9 cellular contexts compared by ENCODE assay signal in the genomic region with DNA sequence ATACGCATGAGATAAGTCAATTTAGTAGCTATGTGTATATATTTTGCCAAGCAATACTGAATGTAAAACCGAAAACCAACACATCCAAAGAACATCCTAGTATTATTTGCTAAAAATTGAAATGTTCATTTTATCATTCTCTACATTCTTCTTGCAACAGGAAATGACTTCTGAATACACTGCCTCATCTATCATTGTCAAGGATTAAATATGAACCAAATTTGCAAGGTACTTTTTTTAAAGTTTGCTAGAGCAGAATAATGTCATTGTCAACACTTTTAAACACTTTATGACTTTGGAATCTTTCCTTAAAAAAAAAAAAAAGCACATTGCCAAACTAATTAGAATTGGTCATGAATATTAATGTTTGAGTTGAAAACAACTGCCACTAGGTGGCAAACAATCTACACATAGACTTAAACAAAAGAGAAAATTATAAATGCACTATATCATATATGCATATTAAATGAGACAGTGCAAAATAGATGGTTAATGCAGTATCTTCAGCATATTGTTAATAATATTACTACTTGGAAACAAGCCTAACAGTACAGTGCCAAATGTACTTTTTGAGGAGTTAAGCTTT. TPM values are rescaled to one million over a fixed set of nuclear protein-coding genes. Genes with fewer than 3 reads are reported as not detected.
DNase-seq lines count a peak whose midpoint lies in the region; ATAC-seq and TF ChIP-seq lines count a peak whose summit lies in the region.
"Had no signal": no experiment of that assay in that cellular context is flagged by ENCODE, and none has a peak within 500 bp of the region (broad histone marks: within the 10 kb centered on the region; RNA-seq: fewer than 3 reads in every experiment).

No MANE protein-coding gene starts in this region.

- no peak overlapping the region for H3K9ac ChIP-seq in SK-N-MC (ENCODE audit: insufficient read length)

- no peaks in the 10 kb centered on the region for H3K4me1 Mint-ChIP-seq in glutamatergic neuron (ENCODE audit: low read depth, unreplicated experiment)
- peaks cover 6% of the 10 kb centered on the region for H3K4me1 Mint-ChIP-seq in activated T-helper 1 cell treated with anti-CD3 and anti-CD28 coated beads, Interleukin-12 subunit alpha, Interleukin-12 subunit beta, Interleukin-2, Interleukin-4 antibody, amounts not matched to agents 30 ng/mL and 10 ng/mL and 1 ng/mL, durations not matched to agents 14 hours and 24 hours and 36 hours (ENCODE audit: low read depth)

- H3K9me3 ChIP-seq in SK-N-MC (ENCODE audit: low read depth, low read length), result no peaks in the 10 kb centered on the region; the same call in 1 of the 2 replicates

- ATAC-seq in GM18502 (IDR thresholded peaks at IDR 0.05; ENCODE audit: poor library complexity, unreplicated experiment) (peak; percentile 47), left lobe of liver (no peak), GM18511 (IDR thresholded peaks at IDR 0.05; ENCODE audit: unreplicated experiment) (no peak)

- H3K36me3 Mint-ChIP-seq in glutamatergic neuron (ENCODE audit: unreplicated experiment), result no peaks in the 10 kb centered on the region
- no peaks in the 10 kb centered on the region for H3K36me3 Mint-ChIP-seq in activated T-helper 1 cell treated with anti-CD3 and anti-CD28 coated beads, Interleukin-12 subunit alpha, Interleukin-12 subunit beta, Interleukin-2, Interleukin-4 antibody, amounts not matched to agents 30 ng/mL and 10 ng/mL and 1 ng/mL, durations not matched to agents 14 hours and 24 hours and 36 hours (ENCODE audit: low read depth)

- no peak overlapping the region for H3K27ac Mint-ChIP-seq in glutamatergic neuron (ENCODE audit: unreplicated experiment)
- no peak overlapping the region for H3K27ac Mint-ChIP-seq in activated T-helper 1 cell treated with anti-CD3 and anti-CD28 coated beads, Interleukin-12 subunit alpha, Interleukin-12 subunit beta, Interleukin-2, Interleukin-4 antibody, amounts not matched to agents 30 ng/mL and 10 ng/mL and 1 ng/mL, durations not matched to agents 14 hours and 24 hours and 36 hours

- intact Hi-C loops in activated T-helper 1 cell treated with anti-CD3 and anti-CD28 coated beads, Interleukin-12 subunit alpha, Interleukin-12 subunit beta, Interleukin-2, Interleukin-4 antibody, amounts not matched to agents 30 ng/mL and 10 ng/mL and 1 ng/mL, durations not matched to agents 14 hours and 24 hours and 36 hours (cut with micrococcal nuclease), result loop anchor here (1.0 to 5.0 kb wide), 3 partner anchors 43 to 389 kb away; no protein-coding TSS in a partner anchor

- peak; percentile 10 for DNase-seq in ACHN
- no peak for DNase-seq in SK-N-MC (ENCODE audit: low read depth, low spot score)
- no peak for DNase-seq in glutamatergic neuron
- no peak for DNase-seq in D341Med (ENCODE audit: low spot score)
- DNase-seq in left lobe of liver (ENCODE audit: low spot score), result no peak
- no peak for DNase-seq in activated T-helper 1 cell treated with anti-CD3 and anti-CD28 coated beads, Interleukin-12 subunit alpha, Interleukin-12 subunit beta, Interleukin-2, Interleukin-4 antibody, amounts not matched to agents 30 ng/mL and 10 ng/mL and 1 ng/mL, durations not matched to agents 14 hours and 24 hours and 36 hours (ENCODE audit: low spot score)
- DNase-seq: activated CD4-positive, alpha-beta T cell treated with anti-CD3 and anti-CD28 coated beads for 1 hour had no signal

- peak overlapping the region; percentile 50 for H3K4me3 ChIP-seq in SK-N-MC

- H3K36me3 ChIP-seq in SK-N-MC (ENCODE audit: insufficient read depth, low read length), result no peaks in the 10 kb centered on the region; the same call in 1 of the 2 replicates

- no peak overlapping the region for H3K4me3 Mint-ChIP-seq in glutamatergic neuron (ENCODE audit: unreplicated experiment)
- no peak overlapping the region for H3K4me3 Mint-ChIP-seq in activated T-helper 1 cell treated with anti-CD3 and anti-CD28 coated beads, Interleukin-12 subunit alpha, Interleukin-12 subunit beta, Interleukin-2, Interleukin-4 antibody, amounts not matched to agents 30 ng/mL and 10 ng/mL and 1 ng/mL, durations not matched to agents 14 hours and 24 hours and 36 hours

- H3K27me3 Mint-ChIP-seq in glutamatergic neuron (ENCODE audit: unreplicated experiment), result no peaks in the 10 kb centered on the region
- H3K27me3 Mint-ChIP-seq in activated T-helper 1 cell treated with anti-CD3 and anti-CD28 coated beads, Interleukin-12 subunit alpha, Interleukin-12 subunit beta, Interleukin-2, Interleukin-4 antibody, amounts not matched to agents 30 ng/mL and 10 ng/mL and 1 ng/mL, durations not matched to agents 14 hours and 24 hours and 36 hours (ENCODE audit: insufficient read depth), result peaks cover 6% of the 10 kb centered on the region

- in situ Hi-C loops in ACHN (cut with HindIII; ENCODE audit: low pct_ligation_motif_present, low pct_unique_long_range_greater_than_20kb, low sequenced_read_pairs), result no loop called here

- TF ChIP-seq CTCF in glutamatergic neuron (IDR thresholded peaks at IDR 0.05; ENCODE audit: partially characterized antibody, unreplicated experiment), result peak; percentile 44

- peak overlapping the region; percentile 93 for H3K27ac ChIP-seq in SK-N-MC

- H3K9me3 Mint-ChIP-seq in glutamatergic neuron (ENCODE audit: unreplicated experiment), result no peaks in the 10 kb centered on the region
- no peaks in the 10 kb centered on the region for H3K9me3 Mint-ChIP-seq in activated T-helper 1 cell treated with anti-CD3 and anti-CD28 coated beads, Interleukin-12 subunit alpha, Interleukin-12 subunit beta, Interleukin-2, Interleukin-4 antibody, amounts not matched to agents 30 ng/mL and 10 ng/mL and 1 ng/mL, durations not matched to agents 14 hours and 24 hours and 36 hours

RNA-seq across cellular contexts. Expression of gene TMEM244, which starts 32.5 kb away (rescaled TPM):
- total RNA-seq in glutamatergic neuron (ENCODE audit: unreplicated experiment) (not detected), left lobe of liver (not detected)
- total RNA-seq in activated T-helper 1 cell treated with anti-CD3 and anti-CD28 coated beads, Interleukin-12 subunit alpha, Interleukin-12 subunit beta, Interleukin-2, Interleukin-4 antibody, amounts not matched to agents 30 ng/mL and 10 ng/mL and 1 ng/mL, durations not matched to agents 14 hours and 24 hours and 36 hours, result not detected in 2 replicates
